17 cellular contexts compared by ENCODE assay signal in genomic region chr10:18545626-18546025, GRCh38.
DNase-seq lines count a peak whose midpoint lies in the region; ATAC-seq and TF ChIP-seq lines count a peak whose summit lies in the region.
"Had no signal": no experiment of that assay in that cellular context is flagged by ENCODE, and none has a peak within 500 bp of the region (broad histone marks: within the 10 kb centered on the region; RNA-seq: fewer than 3 reads in every experiment).

No MANE protein-coding gene starts in this region.

- peaks cover 19% of the 10 kb centered on the region for H3K36me3 Mint-ChIP-seq in brain

- no peak overlapping the region for H3K27ac ChIP-seq in mesendoderm (ENCODE audit: low read depth, low read length)
- H3K27ac ChIP-seq: BLaER1 treated with 17β-estradiol and CSF1 and Interleukin-3, amounts not matched to agents 10 nM and 100 nM; transverse colon had no signal

- no peaks in the 10 kb centered on the region for H3K79me2 ChIP-seq in mesendoderm (ENCODE audit: control insufficient read depth, insufficient read depth, low read length)

- no peak overlapping the region for H3K4ac ChIP-seq in mesendoderm (ENCODE audit: low read depth, low read length)

- H3K18ac ChIP-seq in mesendoderm (ENCODE audit: low read length) = no peak overlapping the region

- H3K9ac ChIP-seq in mesendoderm (ENCODE audit: low read length) = no peak overlapping the region
- H3K9ac ChIP-seq: BLaER1 treated with 17β-estradiol and CSF1 and Interleukin-3, amounts not matched to agents 10 nM and 100 nM had no signal

- WGBS in mesendoderm (ENCODE audit: extremely low coverage, insufficient coverage, low lambda C conversion rate) = no CpG with 5 or more reads among the region's 1 CpG

- H3K4me1 ChIP-seq in mesendoderm (ENCODE audit: control insufficient read depth, low read depth, low read length) = no peaks in the 10 kb centered on the region
- H3K4me1 ChIP-seq: transverse colon had no signal

- no peak for ATAC-seq in HG02852 (IDR thresholded peaks at IDR 0.05; ENCODE audit: unreplicated experiment)
- no peak for ATAC-seq in GM21723 (IDR thresholded peaks at IDR 0.05; ENCODE audit: unreplicated experiment)
- no peak for ATAC-seq in HG02571 (IDR thresholded peaks at IDR 0.05; ENCODE audit: unreplicated experiment)
- ATAC-seq: esophagus mucosa; stimulated activated memory B cell treated with anti-CD40 and anti-IgM and Interleukin-4, amounts not matched to agents 10 μg/mL and 1 μg/mL and 100 μg/mL, for 72 hours; T-cell had no signal

- H3K56ac ChIP-seq in mesendoderm (ENCODE audit: low read length) = no peak overlapping the region

- H3K9me3 Mint-ChIP-seq in brain = no peaks in the 10 kb centered on the region
- H3K9me3 Mint-ChIP-seq: activated naive CD4-positive, alpha-beta T cell treated with anti-CD3 and anti-CD28 coated beads for 36 hours; stimulated activated memory B cell treated with anti-CD40 and anti-IgM and Interleukin-4, amounts not matched to agents 10 μg/mL and 1 μg/mL and 100 μg/mL, for 72 hours; T-cell had no signal

- no peaks in the 10 kb centered on the region for H3K79me1 ChIP-seq in mesendoderm (ENCODE audit: low read length)

- no peaks in the 10 kb centered on the region for H3K27me3 ChIP-seq in mesendoderm (ENCODE audit: insufficient read depth, low read length, poor library complexity)
- H3K27me3 ChIP-seq: BLaER1 treated with 17β-estradiol and CSF1 and Interleukin-3, amounts not matched to agents 10 nM and 100 nM; transverse colon had no signal

- no peak overlapping the region for H3K23ac ChIP-seq in mesendoderm (ENCODE audit: low read length)

- no peak overlapping the region for H2BK15ac ChIP-seq in mesendoderm (replicated peaks; ENCODE audit: low read depth)

- no peak for TF ChIP-seq CTCF in brain (conservative IDR thresholded peaks at IDR 0.05)

- peak overlapping the region in 3 of 5 experiments; percentile 7 to 46 (median 26) for H3K4me3 Mint-ChIP-seq in brain
- H3K4me3 Mint-ChIP-seq: activated naive CD4-positive, alpha-beta T cell treated with anti-CD3 and anti-CD28 coated beads for 36 hours; stimulated activated memory B cell treated with anti-CD40 and anti-IgM and Interleukin-4, amounts not matched to agents 10 μg/mL and 1 μg/mL and 100 μg/mL, for 72 hours; T-cell had no signal

- DNase-seq in GM03348 (ENCODE audit: low spot score) (peak; percentile 1), mesendoderm (no peak)
- DNase-seq in Jurkat, Clone E6-1 (ENCODE audit: low read depth, low spot score) = peak; percentile 12
- DNase-seq: activated naive CD4-positive, alpha-beta T cell treated with anti-CD3 and anti-CD28 coated beads for 36 hours; activated T-cell treated with anti-CD3 and anti-CD28 coated beads for 4 hours; hippocampal formation; NCI-H1048; NK-92 treated with Interleukin-12 subunit alpha and Interleukin-12 subunit beta, amount 100 ng/mL, for 24 hours; T-cell; transverse colon had no signal

- peak overlapping the region; percentile 5 to 95 (median 76) for H3K27ac Mint-ChIP-seq in brain
- H3K27ac Mint-ChIP-seq: activated naive CD4-positive, alpha-beta T cell treated with anti-CD3 and anti-CD28 coated beads for 36 hours; stimulated activated memory B cell treated with anti-CD40 and anti-IgM and Interleukin-4, amounts not matched to agents 10 μg/mL and 1 μg/mL and 100 μg/mL, for 72 hours; T-cell had no signal

- no peaks in the 10 kb centered on the region for H3K27me3 Mint-ChIP-seq in brain
- H3K27me3 Mint-ChIP-seq: stimulated activated memory B cell treated with anti-CD40 and anti-IgM and Interleukin-4, amounts not matched to agents 10 μg/mL and 1 μg/mL and 100 μg/mL, for 72 hours; T-cell had no signal

- H3K4me1 Mint-ChIP-seq in brain = peaks cover 25% of the 10 kb centered on the region
- H3K4me1 Mint-ChIP-seq: stimulated activated memory B cell treated with anti-CD40 and anti-IgM and Interleukin-4, amounts not matched to agents 10 μg/mL and 1 μg/mL and 100 μg/mL, for 72 hours; T-cell had no signal

- no peak overlapping the region for H3K4me2 ChIP-seq in mesendoderm (ENCODE audit: low read length)
- H3K4me2 ChIP-seq: BLaER1 treated with 17β-estradiol and CSF1 and Interleukin-3, amounts not matched to agents 10 nM and 100 nM had no signal

- no peak overlapping the region for H3K4me3 ChIP-seq in Jurkat, Clone E6-1 (ENCODE audit: low read length)
- H3K4me3 ChIP-seq in mesendoderm (ENCODE audit: low read length) = no peak overlapping the region
- H3K4me3 ChIP-seq: BLaER1 treated with 17β-estradiol and CSF1 and Interleukin-3, amounts not matched to agents 10 nM and 100 nM; transverse colon had no signal

- H4K8ac ChIP-seq in mesendoderm (ENCODE audit: low read depth, low read length) = peak overlapping the region; percentile 28

- H2BK5ac ChIP-seq in mesendoderm (ENCODE audit: low read length) = no peak overlapping the region

- H2AK5ac ChIP-seq in mesendoderm (ENCODE audit: low read length) = no peak overlapping the region

- peaks cover under 1% of the 10 kb centered on the region for H3K36me3 ChIP-seq in mesendoderm (ENCODE audit: control insufficient read depth, insufficient read depth, low read length)
- H3K36me3 ChIP-seq: transverse colon had no signal

- no peak overlapping the region for H4K5ac ChIP-seq in mesendoderm (ENCODE audit: low read length)

- H2BK120ac ChIP-seq in mesendoderm (ENCODE audit: low read depth, low read length) = no peak overlapping the region
